In the genomic region with DNA sequence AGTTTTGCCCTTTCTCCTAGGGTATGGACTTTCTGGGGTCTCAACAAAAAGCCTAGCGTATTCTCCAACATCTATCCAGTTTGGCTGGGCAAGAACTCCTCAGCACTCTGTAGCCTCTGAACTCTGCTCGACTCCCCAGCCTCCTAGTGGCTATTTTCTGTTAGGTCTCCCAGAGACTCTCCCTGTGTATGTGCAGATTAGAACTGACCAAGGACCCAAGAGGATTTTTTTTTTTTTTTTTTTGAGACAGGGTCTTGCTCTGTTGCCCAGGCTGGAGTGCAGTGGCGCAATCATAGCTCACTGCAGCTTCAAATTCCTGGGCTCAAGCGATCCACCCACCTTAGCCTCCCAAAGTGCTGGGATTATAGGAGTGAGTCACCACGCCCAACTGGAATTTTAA, we compare ENCODE assay signal across 8 cellular contexts. TPM values are rescaled to one million over a fixed set of nuclear protein-coding genes. Genes with fewer than 3 reads are reported as not detected.
DNase-seq lines count a peak whose midpoint lies in the region; ATAC-seq and TF ChIP-seq lines count a peak whose summit lies in the region.
"Not testable (repeated sequence)": the region's sequence is repeated elsewhere in the genome, so short reads cannot be mapped to it uniquely, and the experiment has no call there.

No MANE protein-coding gene starts in this region.

- peaks cover 11% of the 10 kb centered on the region for H3K4me1 Mint-ChIP-seq in activated CD8-positive, alpha-beta T cell treated with anti-CD3 and anti-CD28 coated beads, Interleukin-2, amount 10 ng/mL, durations not matched to agents 7 days and 5 days (ENCODE audit: low read depth)
- not testable (repeated sequence) for H3K4me1 Mint-ChIP-seq in immature natural killer cell
- peaks cover 11% of the 10 kb centered on the region for H3K4me1 Mint-ChIP-seq in stimulated activated naive CD8-positive, alpha-beta T cell treated with anti-CD3 and anti-CD28 coated beads, Interleukin-15, amount 100 ng/mL, for 72 hours

- not testable (repeated sequence) for H3K4me1 ChIP-seq in Karpas-422 (ENCODE audit: low read length)

- POLR2A ChIA-PET in activated CD8-positive, alpha-beta T cell treated with anti-CD3 and anti-CD28 coated beads, Interleukin-2, amount 10 ng/mL, durations not matched to agents 7 days and 5 days (lab: Charles Lee), result interaction anchor here (0.6 kb wide), 1 partner anchor 234 kb away, joined by 3 read pairs; no protein-coding TSS in a partner anchor

- not testable (repeated sequence) for H2AFZ ChIP-seq in Karpas-422 (ENCODE audit: low read length)

- not testable (repeated sequence) for TF ChIP-seq POLR2A in erythroblast (IDR thresholded peaks at IDR 0.05; ENCODE audit: low read length)

- H4K20me1 ChIP-seq in Karpas-422 (ENCODE audit: insufficient read depth, low read depth, low read length), result not testable (repeated sequence)

- H3K27ac Mint-ChIP-seq in activated CD8-positive, alpha-beta T cell treated with anti-CD3 and anti-CD28 coated beads, Interleukin-2, amount 10 ng/mL, durations not matched to agents 7 days and 5 days, result not testable (repeated sequence)
- H3K27ac Mint-ChIP-seq in immature natural killer cell, result peak overlapping the region in 5 of 6 donors; percentile 34 to 76 (median 53)
- H3K27ac Mint-ChIP-seq in stimulated activated naive CD8-positive, alpha-beta T cell treated with anti-CD3 and anti-CD28 coated beads, Interleukin-15, amount 100 ng/mL, for 72 hours, result peak overlapping the region in 1 of 2 donors; percentile 49

- DNase-seq in Karpas-422 (peak; percentile 60), RPMI7951 (ENCODE audit: low read depth) (peak; percentile 10), erythroblast (lab: John Stamatoyannopoulos, UW) (peak; percentile 35 to 60)
- DNase-seq in activated CD8-positive, alpha-beta T cell treated with anti-CD3 and anti-CD28 coated beads, Interleukin-2, amount 10 ng/mL, durations not matched to agents 7 days and 5 days; immature natural killer cell; stimulated activated naive CD8-positive, alpha-beta T cell treated with anti-CD3 and anti-CD28 coated beads, Interleukin-15, amount 100 ng/mL, for 72 hours: not testable (repeated sequence)

- H3K4me2 ChIP-seq in Karpas-422 (ENCODE audit: low read depth, low read length, poor library complexity, severe bottlenecking), result not testable (repeated sequence)

- not testable (repeated sequence) for H3K79me2 ChIP-seq in Karpas-422 (ENCODE audit: low read length)

- not testable (repeated sequence) for H3K27ac ChIP-seq in C4-2B; Karpas-422 (ENCODE audit: low read length)

- CTCF ChIA-PET in activated CD8-positive, alpha-beta T cell treated with anti-CD3 and anti-CD28 coated beads, Interleukin-2, amount 10 ng/mL, durations not matched to agents 7 days and 5 days (lab: Charles Lee), result interaction anchor here (1.0 to 3.9 kb wide), 4 partner anchors 11 to 101 kb away, joined by 3 to 29 read pairs (median 4); a partner anchor contains a TSS

- H3K27me3 ChIP-seq in Karpas-422 (ENCODE audit: low read length), result not testable (repeated sequence)

- H3K36me3 ChIP-seq in Karpas-422 (ENCODE audit: insufficient read depth, low read length), result not testable (repeated sequence)

- peaks cover 44% of the 10 kb centered on the region for H3K36me3 Mint-ChIP-seq in activated CD8-positive, alpha-beta T cell treated with anti-CD3 and anti-CD28 coated beads, Interleukin-2, amount 10 ng/mL, durations not matched to agents 7 days and 5 days (ENCODE audit: low read depth)
- H3K36me3 Mint-ChIP-seq in immature natural killer cell, result peaks cover 19 to 40% (median 19%) of the 10 kb centered on the region in 3 donors

- H3K27me3 Mint-ChIP-seq in activated CD8-positive, alpha-beta T cell treated with anti-CD3 and anti-CD28 coated beads, Interleukin-2, amount 10 ng/mL, durations not matched to agents 7 days and 5 days (ENCODE audit: low read depth); immature natural killer cell (ENCODE audit: low read depth in 3 of 3); stimulated activated naive CD8-positive, alpha-beta T cell treated with anti-CD3 and anti-CD28 coated beads, Interleukin-15, amount 100 ng/mL, for 72 hours: not testable (repeated sequence)

- not testable (repeated sequence) for H3K4me3 ChIP-seq in Karpas-422 (ENCODE audit: low read length)

- ATAC-seq in GM19351 (IDR thresholded peaks at IDR 0.05; ENCODE audit: unreplicated experiment), result peak; percentile 43
- ATAC-seq in activated CD8-positive, alpha-beta T cell treated with anti-CD3 and anti-CD28 coated beads, Interleukin-2, amount 10 ng/mL, durations not matched to agents 7 days and 5 days, result peak; percentile 57
- peak; percentile 69 for ATAC-seq in stimulated activated naive CD8-positive, alpha-beta T cell treated with anti-CD3 and anti-CD28 coated beads, Interleukin-15, amount 100 ng/mL, for 72 hours

- H3K9ac ChIP-seq in Karpas-422 (ENCODE audit: low read length), result not testable (repeated sequence)

- H3K9me2 ChIP-seq in Karpas-422 (replicated peaks; ENCODE audit: insufficient read depth, low read length), result not testable (repeated sequence)

- not testable (repeated sequence) for H3K9me3 Mint-ChIP-seq in activated CD8-positive, alpha-beta T cell treated with anti-CD3 and anti-CD28 coated beads, Interleukin-2, amount 10 ng/mL, durations not matched to agents 7 days and 5 days (ENCODE audit: insufficient read depth); immature natural killer cell; stimulated activated naive CD8-positive, alpha-beta T cell treated with anti-CD3 and anti-CD28 coated beads, Interleukin-15, amount 100 ng/mL, for 72 hours

- H3K4me3 Mint-ChIP-seq in activated CD8-positive, alpha-beta T cell treated with anti-CD3 and anti-CD28 coated beads, Interleukin-2, amount 10 ng/mL, durations not matched to agents 7 days and 5 days; immature natural killer cell; stimulated activated naive CD8-positive, alpha-beta T cell treated with anti-CD3 and anti-CD28 coated beads, Interleukin-15, amount 100 ng/mL, for 72 hours: not testable (repeated sequence)

- peak; percentile 35; the same call in 1 of the 2 replicates for TF ChIP-seq CTCF in C4-2B (conservative IDR thresholded peaks at IDR 0.05)

- not testable (repeated sequence) for H3K9me3 ChIP-seq in Karpas-422 (ENCODE audit: low read length)

RNA-seq across cellular contexts. Expression of a gene that starts 17.7 kb away (rescaled TPM):
- total RNA-seq in Karpas-422 (2014; rRNA removed; shearing (Covaris generic); ENCODE audit: low replicate concordance), result 54.6 and 68.7 TPM in 2 replicates
- total RNA-seq in RPMI7951 (2014; rRNA removed; shearing (Covaris generic)), result 23.5 and 29.8 TPM in 2 replicates
- total RNA-seq in activated CD8-positive, alpha-beta T cell treated with anti-CD3 and anti-CD28 coated beads, Interleukin-2, amount 10 ng/mL, durations not matched to agents 7 days and 5 days, result 10 to 100 TPM; 66.0 to 74.1 TPM
- polyA plus RNA-seq in immature natural killer cell, result 1 to 10 TPM; 1.9 to 8.0 (median 4.3) TPM
